ENCODE assay signal across 8 cellular contexts in the genomic region with DNA sequence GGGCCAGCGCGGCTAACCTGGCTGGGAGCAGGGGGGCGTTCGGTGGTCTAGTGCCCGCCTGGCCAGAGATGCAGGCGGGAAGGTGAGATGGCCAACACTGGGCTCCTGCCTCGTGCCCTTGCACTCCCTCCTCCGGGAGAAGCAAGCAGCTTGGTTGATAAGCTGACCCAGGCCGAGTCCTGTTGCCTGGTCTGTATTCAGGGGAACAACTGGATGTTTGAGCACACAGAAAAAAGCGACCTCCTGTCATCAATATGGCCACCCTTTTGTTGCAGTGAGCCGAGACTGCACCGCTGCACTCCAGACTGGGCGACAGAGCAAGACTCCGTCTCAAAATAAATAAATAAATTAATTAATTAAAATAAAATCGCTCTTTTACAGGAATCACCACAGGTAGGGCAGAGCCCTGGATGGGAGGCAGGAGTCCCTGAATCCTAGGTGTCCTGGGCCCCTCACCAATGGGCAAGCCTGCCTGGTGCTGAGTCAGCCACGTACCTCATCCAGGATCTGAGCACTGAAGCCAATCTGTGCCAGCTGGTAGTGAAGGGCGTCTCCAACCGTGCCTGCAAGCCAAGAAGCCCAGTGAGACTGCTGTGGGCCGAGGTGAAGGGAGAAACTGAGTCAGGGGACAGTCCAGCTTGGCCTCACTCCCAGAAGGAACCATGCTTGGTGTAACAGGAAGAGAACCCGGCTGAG. TPM values are rescaled to one million over a fixed set of nuclear protein-coding genes. Genes with fewer than 3 reads are reported as not detected.
A peak's percentile ranks its signal among the peaks of the same experiment; 100 is the strongest.
DNase-seq lines count a peak whose midpoint lies in the region; ATAC-seq, FAIRE-seq and TF ChIP-seq lines count a peak whose summit lies in the region.

No MANE protein-coding gene starts in this region.

- H4K5ac ChIP-seq in H9 (ENCODE audit: insufficient read length, low read depth, low read length), result no peak overlapping the region

- intact Hi-C loops in body of pancreas (cut with DNase I), result no loop called here

- H3K79me2 ChIP-seq in H9 (ENCODE audit: insufficient read depth, low read length), result no peaks in the 10 kb centered on the region

- H3K4me2 ChIP-seq in A549 (peak overlapping the region; percentile 63), H9 (ENCODE audit: insufficient read depth, insufficient read length, low read length) (peak overlapping the region; percentile 70)

- no peak for TF ChIP-seq RAD21 in A549 (conservative IDR thresholded peaks at IDR 0.05 in 1 of 2, IDR thresholded peaks at IDR 0.05 in 1 of 2)

- no peak overlapping the region for H2AK5ac ChIP-seq in H9 (ENCODE audit: insufficient read length, low read length)

- no peaks in the 10 kb centered on the region for H3K27me3 ChIP-seq in H9 (ENCODE audit: insufficient read depth, low read length)
- H3K27me3 ChIP-seq in body of pancreas, result no peaks in the 10 kb centered on the region
- H3K27me3 ChIP-seq in mucosa of rectum (ENCODE audit: control insufficient read depth in 2 of 2, insufficient read depth in 2 of 2, low read length in 2 of 2), result no peaks in the 10 kb centered on the region

- H3K4me3 ChIP-seq in A549, result peak overlapping the region; percentile 36
- H3K4me3 ChIP-seq in body of pancreas, result peak overlapping the region; percentile 8 to 44
- peak overlapping the region; percentile 57 to 74 for H3K4me3 ChIP-seq in mucosa of rectum (ENCODE audit: low read length in 2 of 2)

- H2AFZ ChIP-seq in H9 (ENCODE audit: low read length), result no peak overlapping the region

- ATAC-seq in A549, result peak; percentile 3 to 8; a peak in 1 of 6 replicates
- ATAC-seq in body of pancreas, result no peak
- ATAC-seq in HG03135 (IDR thresholded peaks at IDR 0.05; ENCODE audit: unreplicated experiment), result no peak
- no peak for ATAC-seq in HG02885 (IDR thresholded peaks at IDR 0.05; ENCODE audit: poor library complexity, unreplicated experiment)
- ATAC-seq in GM18517 (IDR thresholded peaks at IDR 0.05; ENCODE audit: unreplicated experiment), result no peak

- H4K20me1 ChIP-seq in H9 (ENCODE audit: control insufficient read depth, insufficient read depth, insufficient read length), result no peaks in the 10 kb centered on the region

- peaks cover 2 to 11% (median 8%) of the 10 kb centered on the region in 3 experiments; a peak in 6 of 7 replicates for H3K36me3 Mint-ChIP-seq in H9 (ENCODE audit: insufficient read depth in 1 of 3, low read depth in 3 of 3)

- 85% methylated on average over 17 of the region's 20 CpGs for WGBS in A549 (ENCODE audit: missing lambda C conversion rate)
- WGBS in H9 (ENCODE audit: extremely low coverage, insufficient read length, low lambda C conversion rate), result no CpG with 5 or more reads among the region's 20 CpGs
- 32 to 36% methylated on average over 14 to 20 of the region's 20 CpGs for WGBS in body of pancreas, 2 donors

- H3K9me3 ChIP-seq in A549 (peaks cover 13% of the 10 kb centered on the region; the same call in 2 of the 3 replicates), H9 (ENCODE audit: control insufficient read depth, low read depth, low read length) (no peaks in the 10 kb centered on the region), body of pancreas (peaks cover 0 to 9% (median 0%) of the 10 kb centered on the region in 3 donors), mucosa of rectum (ENCODE audit: control insufficient read depth in 2 of 2, low read length in 2 of 2) (peaks cover 0 to 4% of the 10 kb centered on the region in 2 donors)

- H3T11ph ChIP-seq in H9 (ENCODE audit: low read length), result no peak overlapping the region

- CTCF ChIA-PET in A549 (lab: Yijun Ruan, JAX), result interaction anchor here (2.0 to 2.2 kb wide), 2 partner anchors 8 to 73 kb away, joined by 5 to 8 read pairs; no protein-coding TSS in a partner anchor

- H3K9me3 Mint-ChIP-seq in H9, result peaks cover 7 to 10% of the 10 kb centered on the region in 2 experiments; a peak in 4 of 5 replicates

- no peak for FAIRE-seq in A549 (lab: Jason Lieb, UNC)

- no peak overlapping the region for H2BK12ac ChIP-seq in H9 (ENCODE audit: insufficient read length, low read depth, low read length)

- H2BK15ac ChIP-seq in H9 (ENCODE audit: low read depth, low read length), result no peak overlapping the region

- peaks cover 6% of the 10 kb centered on the region for H3K27me3 Mint-ChIP-seq in H9 (ENCODE audit: low read depth)

- POLR2A ChIA-PET in A549 (lab: Yijun Ruan, JAX), result no interaction called here

- peaks cover 6 to 16% of the 10 kb centered on the region in 2 experiments for H3K4me1 Mint-ChIP-seq in H9

- peak overlapping the region; percentile 92 for H3K18ac ChIP-seq in H9 (ENCODE audit: insufficient read length, low read depth, low read length)

- H3K36me3 ChIP-seq in body of pancreas (replicated peaks in 1 of 2; ENCODE audit: insufficient read depth in 1 of 2, low read depth in 2 of 2), result no peaks in the 10 kb centered on the region
- no peaks in the 10 kb centered on the region for H3K36me3 ChIP-seq in mucosa of rectum (ENCODE audit: control insufficient read depth in 2 of 2, insufficient read depth in 2 of 2, low read length in 2 of 2)

- H3K4me3 Mint-ChIP-seq in H9, result peak overlapping the region; percentile 66 to 78

- H2BK20ac ChIP-seq in H9 (ENCODE audit: low read depth, low read length, poor library complexity, severe bottlenecking), result no peak overlapping the region

- no peak overlapping the region for H4K91ac ChIP-seq in H9 (ENCODE audit: insufficient read length, low read depth, low read length)

- peak overlapping the region; percentile 70 to 93 (median 77); a peak in 4 of 7 replicates for H3K27ac Mint-ChIP-seq in H9

- TF ChIP-seq CTCF in A549 (IDR thresholded peaks at IDR 0.05) (no peak), H9 (conservative IDR thresholded peaks at IDR 0.05) (no peak), body of pancreas (IDR thresholded peaks at IDR 0.05) (no peak)

- H3K56ac ChIP-seq in H9 (ENCODE audit: insufficient read length, low read depth, low read length), result no peak overlapping the region

- H3K14ac ChIP-seq in H9 (ENCODE audit: insufficient read depth, low read length), result peak overlapping the region; percentile 74; the same call in 1 of the 2 replicates

- TF ChIP-seq POLR2A in A549 (IDR thresholded peaks at IDR 0.05; ENCODE audit: low read length), result no peak
- no peak for TF ChIP-seq POLR2A in body of pancreas (IDR thresholded peaks at IDR 0.05)

- peak overlapping the region in 1 of 2 experiments; percentile 45; a peak in 2 of 6 replicates for H3K27ac ChIP-seq in A549
- peak overlapping the region; percentile 8 for H3K27ac ChIP-seq in H9 (ENCODE audit: insufficient read length, low read depth, low read length)
- H3K27ac ChIP-seq in body of pancreas, result peak overlapping the region; percentile 69 to 92 (median 89)
- H3K27ac ChIP-seq in mucosa of rectum (ENCODE audit: low read depth in 2 of 2, low read length in 2 of 2), result peak overlapping the region; percentile 53 to 65

- TF ChIP-seq EP300 in A549 (IDR thresholded peaks at IDR 0.05), result no peak

- no peak overlapping the region for H3K23ac ChIP-seq in H9 (ENCODE audit: insufficient read length, low read depth, low read length)

- H3K4ac ChIP-seq in H9 (ENCODE audit: low read depth, low read length), result no peak overlapping the region; the same call in 1 of the 2 replicates

- no peak overlapping the region for H2BK120ac ChIP-seq in H9 (ENCODE audit: low read depth, low read length, poor library complexity, severe bottlenecking)

- DNase-seq in A549 (ENCODE audit: low read depth in 1 of 2, low spot score in 1 of 2) (no peak), H9 (no peak), body of pancreas (peak; percentile 18 to 59 (median 33)), NOMO-1 (lab: John Stamatoyannopoulos, UW; ENCODE audit: unreplicated experiment in 2 of 2) (no peak)

- H4K8ac ChIP-seq in H9 (replicated peaks; ENCODE audit: insufficient read length, low read depth, low read length), result no peak overlapping the region

- H2BK5ac ChIP-seq in H9 (ENCODE audit: insufficient read length, low read length), result no peak overlapping the region

- no peaks in the 10 kb centered on the region for H3K79me1 ChIP-seq in H9 (ENCODE audit: insufficient read depth, low read depth, low read length, poor library complexity, severe bottlenecking)

- peaks cover 3% of the 10 kb centered on the region for H3K23me2 ChIP-seq in H9 (ENCODE audit: insufficient read length, low read depth, low read length, poor library complexity, severe bottlenecking)

- H3K9ac ChIP-seq in H9 (ENCODE audit: extremely low read depth, insufficient read length, low read length), result peak overlapping the region; percentile 74
- H3K9ac ChIP-seq in mucosa of rectum (ENCODE audit: low read depth in 1 of 2, low read length in 2 of 2), result peak overlapping the region; percentile 68 to 73

- H3K4me1 ChIP-seq in A549 (peaks cover 9% of the 10 kb centered on the region; the same call in 1 of the 3 replicates), H9 (ENCODE audit: insufficient read depth, low read length) (no peaks in the 10 kb centered on the region; the same call in 1 of the 2 replicates), body of pancreas (peaks cover 5% of the 10 kb centered on the region), mucosa of rectum (ENCODE audit: control insufficient read depth in 2 of 2, insufficient read depth in 2 of 2, low read length in 2 of 2) (peaks cover 0 to 4% of the 10 kb centered on the region in 2 donors)

RNA-seq across cellular contexts. Expression of a gene that starts 31.8 kb away (rescaled TPM):
- polyA plus RNA-seq in A549 (2011; rRNA removed), result 8.7 and 10.0 TPM in 2 replicates
- polyA plus RNA-seq in A549 (2012; cell fraction: cytosol; rRNA removed), result 6.6 and 9.3 TPM in 2 replicates
- polyA plus RNA-seq in A549 (2012; cell fraction: nucleus; rRNA removed), result 5.5 and 7.5 TPM in 2 replicates
- 10.9 to 12.0 TPM (median 11.5 TPM) in 3 replicates for polyA plus RNA-seq in A549 (2017; fragmentation: RNase III; extraction: RNeasy Plus Mini Kit Qiagen cat#74134 plus additional on column Dnase treatment)
- 11.9 and 13.5 TPM in 2 replicates for polyA minus RNA-seq in A549 (2011; rRNA and poly(A)+ RNA removed)
- total RNA-seq in H9 (2021), result 26.6 and 26.7 TPM in 2 replicates
- total RNA-seq in body of pancreas, result not detected

RNA-seq across cellular contexts. Expression of a gene that starts 45.5 kb away (rescaled TPM):
- polyA plus RNA-seq in A549 (2011; rRNA removed) (154 and 165 TPM in 2 replicates), A549 (2017; fragmentation: RNase III; extraction: RNeasy Plus Mini Kit Qiagen cat#74134 plus additional on column Dnase treatment) (151 to 158 TPM (median 156 TPM) in 3 replicates)
- 89.1 and 107 TPM in 2 replicates for polyA plus RNA-seq in A549 (2012; cell fraction: cytosol; rRNA removed)
- polyA plus RNA-seq in A549 (2012; cell fraction: nucleus; rRNA removed), result 30.4 and 35.7 TPM in 2 replicates
- polyA minus RNA-seq in A549 (2011; rRNA and poly(A)+ RNA removed), result 13.0 and 13.7 TPM in 2 replicates
- total RNA-seq in H9 (2021) (23.5 and 24.2 TPM in 2 replicates), body of pancreas (10 to 100 TPM in 1 of 2 donors, 1 to 10 TPM in 1; 9.1 to 12.9 TPM)

RNA-seq across cellular contexts. Expression of a gene that starts 59.5 kb away (rescaled TPM):
- polyA plus RNA-seq in A549 (2011; rRNA removed) (7.8 and 12.2 TPM in 2 replicates), A549 (2017; fragmentation: RNase III; extraction: RNeasy Plus Mini Kit Qiagen cat#74134 plus additional on column Dnase treatment) (10.6 to 13.3 TPM (median 11.8 TPM) in 3 replicates)
- polyA plus RNA-seq in A549 (2012; cell fraction: cytosol; rRNA removed), result 14.5 and 17.4 TPM in 2 replicates
- 30.8 and 32.3 TPM in 2 replicates for polyA plus RNA-seq in A549 (2012; cell fraction: nucleus; rRNA removed)
- 10.5 and 12.9 TPM in 2 replicates for polyA minus RNA-seq in A549 (2011; rRNA and poly(A)+ RNA removed)
- total RNA-seq in H9 (2021) (4.2 and 4.7 TPM in 2 replicates), body of pancreas (under 1 TPM; 0.52 to 0.99 TPM)

Comparison
In these comparisons a context has a peak if more than half of its experiments do, and no peak if none do; other contexts are left out.
1. ATAC-seq: peak in A549 (2 of 2); none in body of pancreas (single experiment), HG03135 (single experiment), HG02885 (single experiment) and GM18517 (single experiment).
2. DNase-seq: peak in body of pancreas (4 of 4); none in A549 (0 of 2), H9 (single experiment) and NOMO-1 (0 of 2).
3. RNA of a gene that starts 31.8 kb away (total RNA-seq): 26.6 to 26.7 TPM in H9; not detected in body of pancreas; every median in the first group is over 10 times any median in the second.
4. Peak in every context shown above with its lines, with median percentiles within 50 percentile points of each other: H3K4me3 ChIP-seq.